8 cellular contexts compared by ENCODE assay signal in genomic region chr20:36236786-36237121, GRCh38. TPM values are rescaled to one million over a fixed set of nuclear protein-coding genes. Genes with fewer than 3 reads are reported as not detected.
A peak's percentile ranks its signal among the peaks of the same experiment; 100 is the strongest.
DNase-seq lines count a peak whose midpoint lies in the region; ATAC-seq and TF ChIP-seq lines count a peak whose summit lies in the region.

No MANE protein-coding gene starts in this region.

- peaks cover 24% of the 10 kb centered on the region for H3K36me3 ChIP-seq in CD8-positive, alpha-beta memory T cell (ENCODE audit: insufficient read depth, low read length)
- H3K36me3 ChIP-seq in OCI-LY3 (replicated peaks; ENCODE audit: low read depth, low read length): peaks cover 15% of the 10 kb centered on the region
- peaks cover 21% of the 10 kb centered on the region for H3K36me3 ChIP-seq in neutrophil

- peak overlapping the region; percentile 83 for H3K27ac ChIP-seq in CD8-positive, alpha-beta memory T cell (ENCODE audit: low read depth, low read length)
- peak overlapping the region; percentile 33 for H3K27ac ChIP-seq in OCI-LY3 (ENCODE audit: low read length)
- peak overlapping the region; percentile 32 for H3K27ac ChIP-seq in neutrophil

- POLR2A ChIA-PET in CD8-positive, alpha-beta memory T cell (lab: Charles Lee): interaction anchor here (1.7 kb wide), 1 partner anchor 8 kb away, joined by 6 read pairs; no protein-coding TSS in a partner anchor

- H3K36me3 Mint-ChIP-seq in CD8-positive, alpha-beta memory T cell: peaks cover 0 to 41% (median 7%) of the 10 kb centered on the region in 3 donors

- H3K79me2 ChIP-seq in OCI-LY3 (ENCODE audit: low read length): peaks cover 59% of the 10 kb centered on the region

- H3K4me2 ChIP-seq in OCI-LY3 (ENCODE audit: low read length): peak overlapping the region; percentile 86

- TF ChIP-seq CTCF in OCI-LY3 (IDR thresholded peaks at IDR 0.05; ENCODE audit: low read depth, low read length) (no peak), epithelial cell of esophagus (IDR thresholded peaks at IDR 0.05; ENCODE audit: insufficient read depth, low read depth, low read length, missing control alignments) (no peak), neutrophil (IDR thresholded peaks at IDR 0.05) (no peak), omental fat pad (IDR thresholded peaks at IDR 0.05) (no peak)

- H3K9me3 Mint-ChIP-seq in CD8-positive, alpha-beta memory T cell: no peaks in the 10 kb centered on the region

- DNase-seq in CD8-positive, alpha-beta memory T cell: no peak
- DNase-seq in epithelial cell of esophagus (ENCODE audit: low read depth) (no peak), AML-193 (lab: John Stamatoyannopoulos, UW) (no peak), GM19240 (ENCODE audit: insufficient read length, low spot score) (no peak), putamen (ENCODE audit: low spot score) (no peak), omental fat pad (ENCODE audit: low spot score) (no peak)

- H3K27me3 Mint-ChIP-seq in CD8-positive, alpha-beta memory T cell: peaks cover 0 to 3% of the 10 kb centered on the region in 2 donors

- H3K4me3 Mint-ChIP-seq in CD8-positive, alpha-beta memory T cell: peak overlapping the region; percentile 87 to 98 (median 96)

- peaks cover 43 to 57% (median 56%) of the 10 kb centered on the region in 3 donors for H3K4me1 Mint-ChIP-seq in CD8-positive, alpha-beta memory T cell

- no peaks in the 10 kb centered on the region for H3K9me3 ChIP-seq in CD8-positive, alpha-beta memory T cell (ENCODE audit: low read length)
- H3K9me3 ChIP-seq in OCI-LY3 (ENCODE audit: insufficient read depth, low read length) (no peaks in the 10 kb centered on the region), neutrophil (no peaks in the 10 kb centered on the region)

- H3K4me3 ChIP-seq in CD8-positive, alpha-beta memory T cell (ENCODE audit: low read length): peak overlapping the region; percentile 95
- H3K4me3 ChIP-seq in OCI-LY3 (ENCODE audit: low read length) (peak overlapping the region; percentile 89), epithelial cell of esophagus (ENCODE audit: low read length) (peak overlapping the region; percentile 94), neutrophil (ENCODE audit: low read depth in 1 of 2, low read length in 1 of 2) (peak overlapping the region; percentile 68 to 70)

- ATAC-seq in omental fat pad (ENCODE audit: low FRiP score): no peak

- CTCF ChIA-PET in CD8-positive, alpha-beta memory T cell (lab: Charles Lee): interaction anchor here (1.3 kb wide), 1 partner anchor 203 kb away, joined by 3 read pairs; no protein-coding TSS in a partner anchor

- peak overlapping the region; percentile 78 to 97 (median 93) for H3K27ac Mint-ChIP-seq in CD8-positive, alpha-beta memory T cell

- peaks cover 33% of the 10 kb centered on the region for H3K4me1 ChIP-seq in CD8-positive, alpha-beta memory T cell (ENCODE audit: insufficient read depth, low read length)
- H3K4me1 ChIP-seq in OCI-LY3 (ENCODE audit: low read length) (peaks cover 10% of the 10 kb centered on the region), neutrophil (ENCODE audit: control insufficient read depth in 1 of 2, insufficient read depth in 1 of 2, low read depth in 1 of 2, low read length in 1 of 2) (peaks cover 12 to 15% of the 10 kb centered on the region in 2 experiments)

- peak overlapping the region; percentile 100 for H2AFZ ChIP-seq in OCI-LY3 (ENCODE audit: low read depth, low read length)

- no peaks in the 10 kb centered on the region for H3K27me3 ChIP-seq in CD8-positive, alpha-beta memory T cell (ENCODE audit: insufficient read depth, low read length, poor library complexity, severe bottlenecking)
- no peaks in the 10 kb centered on the region for H3K27me3 ChIP-seq in OCI-LY3 (ENCODE audit: low read depth, low read length)
- H3K27me3 ChIP-seq in neutrophil: no peaks in the 10 kb centered on the region

- peak overlapping the region; percentile 85 for H3K9ac ChIP-seq in OCI-LY3 (ENCODE audit: low read length)

- no peaks in the 10 kb centered on the region for H4K20me1 ChIP-seq in OCI-LY3 (ENCODE audit: insufficient read depth, low read length)

RNA-seq across cellular contexts. Expression of gene AAR2, which starts 0.5 kb away (rescaled TPM):
- total RNA-seq in CD8-positive, alpha-beta memory T cell: 10 to 100 TPM; 32.1 to 32.7 TPM
- 38.2 TPM for polyA plus RNA-seq in CD8-positive, alpha-beta memory T cell
- total RNA-seq in omental fat pad: 10 to 100 TPM; 30.8 to 40.5 (median 32.3) TPM

Comparison
In these comparisons a context has a peak if more than half of its experiments do, and no peak if none do; other contexts are left out.
1. H3K27ac ChIP-seq: peak in every context shown above with its lines; median percentile 83 in CD8-positive, alpha-beta memory T cell; 33 in OCI-LY3; 32 in neutrophil.